28 cellular contexts compared by ENCODE assay signal in the genomic region with DNA sequence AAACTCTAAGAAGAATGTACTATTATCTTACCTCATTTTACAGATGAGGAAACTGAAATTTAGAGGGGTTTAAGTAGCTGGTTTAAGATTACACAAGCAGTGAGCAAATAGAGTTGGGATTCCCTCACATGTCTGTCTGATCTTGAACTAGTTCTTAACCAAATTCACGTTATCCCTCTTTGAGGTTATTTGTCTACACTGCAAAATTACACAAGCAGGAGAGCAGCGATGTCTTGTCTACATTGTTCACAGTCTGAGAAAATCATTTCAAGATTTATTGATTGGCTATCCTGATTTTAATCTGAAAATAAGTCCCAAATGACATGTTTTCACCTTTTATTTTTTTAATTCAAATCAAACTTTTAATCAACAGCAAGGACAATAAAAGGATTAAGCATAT. TPM values are rescaled to one million over a fixed set of nuclear protein-coding genes. Genes with fewer than 3 reads are reported as not detected.
"Had no signal": no experiment of that assay in that cellular context is flagged by ENCODE, and none has a peak within 500 bp of the region (broad histone marks: within the 10 kb centered on the region; RNA-seq: fewer than 3 reads in every experiment).

No MANE protein-coding gene starts in this region.

- H3K4me3 ChIP-seq: esophagus squamous epithelium, gastrocnemius medialis, heart right ventricle, left lung, lower lobe of right lung, mucosa of descending colon had no signal

- H3K4me3 Mint-ChIP-seq: dendritic cell treated with granulocyte-macrophage colony-stimulating factor and Interleukin-4, amounts not matched to agents 40 ng/mL and 50 ng/mL, for 4 days; effector memory CD8-positive, alpha-beta T cell; endodermal cell; mesothelial cell of epicardium had no signal

- H3K9me3 Mint-ChIP-seq: dendritic cell treated with granulocyte-macrophage colony-stimulating factor and Interleukin-4, amounts not matched to agents 40 ng/mL and 50 ng/mL, for 4 days; endodermal cell; mesothelial cell of epicardium had no signal

- FAIRE-seq: colon, endometrium, islet of Langerhans, keratinocyte had no signal

- DNase-seq: cortex of kidney; effector CD8-positive, alpha-beta T cell; effector memory CD8-positive, alpha-beta T cell; endodermal cell; erythroblast; esophagus squamous epithelium; foreskin melanocyte; gastrocnemius medialis; glutamatergic neuron; head of caudate nucleus; heart right ventricle; hippocampal formation; left cardiac atrium; left lung; left ventricle myocardium superior; lower lobe of right lung; mesenchymal stem cell had no signal

- H3K4me1 ChIP-seq: esophagus squamous epithelium, gastrocnemius medialis, left lung, lower lobe of right lung had no signal

- H3K27me3 Mint-ChIP-seq: dendritic cell treated with granulocyte-macrophage colony-stimulating factor and Interleukin-4, amounts not matched to agents 40 ng/mL and 50 ng/mL, for 4 days had no signal

- H3K9me3 ChIP-seq: esophagus squamous epithelium, gastrocnemius medialis, heart right ventricle, left lung, lower lobe of right lung, mucosa of descending colon had no signal

- H3K27ac ChIP-seq: epithelial cell of prostate, esophagus squamous epithelium, gastrocnemius medialis, heart right ventricle, left lung, lower lobe of right lung had no signal

- H3K36me3 ChIP-seq: esophagus squamous epithelium, gastrocnemius medialis, heart right ventricle, left lung, lower lobe of right lung had no signal

- H3K27ac Mint-ChIP-seq: dendritic cell treated with granulocyte-macrophage colony-stimulating factor and Interleukin-4, amounts not matched to agents 40 ng/mL and 50 ng/mL, for 4 days; effector memory CD8-positive, alpha-beta T cell; endodermal cell; mesothelial cell of epicardium had no signal

- H3K36me3 Mint-ChIP-seq: mesothelial cell of epicardium had no signal

- ATAC-seq: effector memory CD8-positive, alpha-beta T cell; esophagus mucosa; gastrocnemius medialis; heart right ventricle; left cardiac atrium; left lung; left ventricle myocardium superior; lower lobe of right lung had no signal

RNA-seq across cellular contexts. Expression of gene SOX9, which starts 56.9 kb away (rescaled TPM):
- total RNA-seq: dermis microvascular lymphatic vessel endothelial cell, lung microvascular endothelial cell had no signal
